ENCODE assay signal across 9 cellular contexts in genomic region chr1:174966000-174966572, GRCh38. TPM values are rescaled to one million over a fixed set of nuclear protein-coding genes. Genes with fewer than 3 reads are reported as not detected.
A peak's percentile ranks its signal among the peaks of the same experiment; 100 is the strongest.
DNase-seq lines count a peak whose midpoint lies in the region; ATAC-seq, FAIRE-seq and TF ChIP-seq lines count a peak whose summit lies in the region.
"Had no signal": no experiment of that assay in that cellular context is flagged by ENCODE, and none has a peak within 500 bp of the region (broad histone marks: within the 10 kb centered on the region; RNA-seq: fewer than 3 reads in every experiment).

No MANE protein-coding gene starts in this region.

- intact Hi-C loops in kidney (cut with DNase I) (no loop called here), sciatic nerve (cut with DNase I) (no loop called here)

- POLR2A ChIA-PET in activated CD4-positive, alpha-beta T cell treated with anti-CD3 and anti-CD28 coated beads, Interleukin-2, amount 10 ng/mL, durations not matched to agents 7 days and 5 days (lab: Charles Lee), result interaction anchor here (3.1 kb wide), 1 partner anchor 33 kb away, joined by 10 read pairs; the partner anchor contains the start of gene CACYBP

- H3K27ac Mint-ChIP-seq in activated CD4-positive, alpha-beta T cell treated with anti-CD3 and anti-CD28 coated beads, Interleukin-2, amount 10 ng/mL, durations not matched to agents 7 days and 5 days, result peak overlapping the region; percentile 97
- H3K27ac Mint-ChIP-seq in activated naive CD4-positive, alpha-beta T cell treated with anti-CD3 and anti-CD28 coated beads, Interleukin-2, amount 50 U/mL, for 72 hours, result peak overlapping the region; percentile 86 to 90

- no peak for ATAC-seq in activated naive CD4-positive, alpha-beta T cell treated with anti-CD3 and anti-CD28 coated beads, Interleukin-2, amount 50 U/mL, for 72 hours
- no peak for ATAC-seq in sciatic nerve

- no peak for TF ChIP-seq CTCF in kidney (IDR thresholded peaks at IDR 0.05; ENCODE audit: borderline replicate concordance, extremely low read depth, insufficient read depth)

- peaks cover 13 to 20% of the 10 kb centered on the region in 2 donors for H3K4me1 ChIP-seq in kidney (ENCODE audit: control insufficient read depth in 1 of 2, insufficient read depth in 1 of 2, low read depth in 1 of 2, low read length in 2 of 2)
- peaks cover 9 to 56% (median 50%) of the 10 kb centered on the region in 5 donors for H3K4me1 ChIP-seq in subcutaneous abdominal adipose tissue (ENCODE audit: control insufficient read depth in 5 of 5, insufficient read depth in 5 of 5, low read length in 5 of 5)

- peak overlapping the region; percentile 79 for H3K4me3 Mint-ChIP-seq in activated CD4-positive, alpha-beta T cell treated with anti-CD3 and anti-CD28 coated beads, Interleukin-2, amount 10 ng/mL, durations not matched to agents 7 days and 5 days

- peaks cover 71% of the 10 kb centered on the region for H3K4me1 Mint-ChIP-seq in activated CD4-positive, alpha-beta T cell treated with anti-CD3 and anti-CD28 coated beads, Interleukin-2, amount 10 ng/mL, durations not matched to agents 7 days and 5 days

- peak; percentile 15 for FAIRE-seq in kidney (lab: Jason Lieb, UNC)

- H3K9ac ChIP-seq in kidney (ENCODE audit: low read length in 2 of 2), result no peak overlapping the region
- H3K9ac ChIP-seq in subcutaneous abdominal adipose tissue (ENCODE audit: low read length in 5 of 5), result peak overlapping the region in 1 of 5 donors; percentile 59

- peak overlapping the region in 1 of 2 donors; percentile 70 for H3K27ac ChIP-seq in kidney (ENCODE audit: low read depth in 2 of 2, low read length in 2 of 2)
- peak overlapping the region; percentile 74 for H3K27ac ChIP-seq in subcutaneous abdominal adipose tissue (ENCODE audit: low read depth, low read length)

- H3K4me3 ChIP-seq in kidney (ENCODE audit: low read length in 2 of 2) (no peak overlapping the region), subcutaneous abdominal adipose tissue (ENCODE audit: low read depth in 1 of 5, low read length in 5 of 5) (peak overlapping the region; percentile 3 to 57 (median 48))

- H3K9me3 ChIP-seq in kidney (ENCODE audit: control insufficient read depth in 1 of 2, low read length in 2 of 2), result no peaks in the 10 kb centered on the region
- H3K9me3 ChIP-seq in subcutaneous abdominal adipose tissue (ENCODE audit: control insufficient read depth in 5 of 5, low read length in 5 of 5), result no peaks in the 10 kb centered on the region

- CTCF ChIA-PET in activated CD4-positive, alpha-beta T cell treated with anti-CD3 and anti-CD28 coated beads, Interleukin-2, amount 10 ng/mL, durations not matched to agents 7 days and 5 days (lab: Charles Lee), result interaction anchor here (0.6 to 2.0 kb wide), 3 partner anchors 10 to 1871 kb away, joined by 3 to 9 read pairs (median 4); no protein-coding TSS in a partner anchor

- DNase-seq in activated CD4-positive, alpha-beta T cell treated with anti-CD3 and anti-CD28 coated beads, Interleukin-2, amount 10 ng/mL, durations not matched to agents 7 days and 5 days, result no peak
- no peak for DNase-seq in activated CD4-positive, alpha-beta T cell treated with anti-CD3 and anti-CD28 coated beads for 4 hours
- DNase-seq in activated naive CD4-positive, alpha-beta T cell treated with anti-CD3 and anti-CD28 coated beads, Interleukin-2, amount 50 U/mL, for 72 hours (ENCODE audit: low spot score in 2 of 2), result no peak
- DNase-seq in kidney, result no peak
- no peak for DNase-seq in activated effector memory CD4-positive, alpha-beta T cell treated with anti-CD3 and anti-CD28 coated beads, Interleukin-2, amount 50 U/mL, for 16 hours
- no peak for DNase-seq in NCI-H2196 treated with DMSO at 0.1 percent for 48 hours (lab: John Stamatoyannopoulos, UW; ENCODE audit: unreplicated experiment)
- no peak for DNase-seq in sciatic nerve (ENCODE audit: low spot score)
- DNase-seq: NCI-H524 treated with DMSO at 0.1 percent for 48 hours had no signal

- no peaks in the 10 kb centered on the region for H3K9me3 Mint-ChIP-seq in activated CD4-positive, alpha-beta T cell treated with anti-CD3 and anti-CD28 coated beads, Interleukin-2, amount 10 ng/mL, durations not matched to agents 7 days and 5 days
- no peaks in the 10 kb centered on the region for H3K9me3 Mint-ChIP-seq in activated naive CD4-positive, alpha-beta T cell treated with anti-CD3 and anti-CD28 coated beads, Interleukin-2, amount 50 U/mL, for 72 hours

- H3K27me3 Mint-ChIP-seq in activated CD4-positive, alpha-beta T cell treated with anti-CD3 and anti-CD28 coated beads, Interleukin-2, amount 10 ng/mL, durations not matched to agents 7 days and 5 days, result no peaks in the 10 kb centered on the region

- H3K36me3 ChIP-seq in kidney (ENCODE audit: control insufficient read depth in 1 of 2, insufficient read depth in 2 of 2, low read length in 2 of 2) (peaks cover 0 to 2% of the 10 kb centered on the region in 2 donors), subcutaneous abdominal adipose tissue (ENCODE audit: control insufficient read depth in 5 of 5, insufficient read depth in 5 of 5, low read length in 5 of 5) (no peaks in the 10 kb centered on the region)

- peaks cover 14% of the 10 kb centered on the region for H3K36me3 Mint-ChIP-seq in activated CD4-positive, alpha-beta T cell treated with anti-CD3 and anti-CD28 coated beads, Interleukin-2, amount 10 ng/mL, durations not matched to agents 7 days and 5 days (ENCODE audit: low read depth)
- H3K36me3 Mint-ChIP-seq in activated naive CD4-positive, alpha-beta T cell treated with anti-CD3 and anti-CD28 coated beads, Interleukin-2, amount 50 U/mL, for 72 hours, result no peaks in the 10 kb centered on the region

- H3K27me3 ChIP-seq in subcutaneous abdominal adipose tissue (ENCODE audit: control insufficient read depth in 5 of 5, insufficient read depth in 4 of 5, low read length in 5 of 5), result no peaks in the 10 kb centered on the region

RNA-seq across cellular contexts. Expression of gene CACYBP, which starts 33.7 kb away (rescaled TPM):
- 100 to 1,000 TPM; 198 to 207 TPM for total RNA-seq in activated CD4-positive, alpha-beta T cell treated with anti-CD3 and anti-CD28 coated beads, Interleukin-2, amount 10 ng/mL, durations not matched to agents 7 days and 5 days
- 100 to 1,000 TPM; 345 to 354 TPM for total RNA-seq in activated naive CD4-positive, alpha-beta T cell treated with anti-CD3 and anti-CD28 coated beads, Interleukin-2, amount 50 U/mL, for 72 hours
- 49.7 TPM for total RNA-seq in kidney
- 97.4 TPM for polyA plus RNA-seq in kidney (ENCODE audit: insufficient read depth, low read depth, low replicate concordance)
- total RNA-seq in sciatic nerve, result 82.2 TPM

RNA-seq across cellular contexts. Expression of gene MRPS14, which starts 57.1 kb away (rescaled TPM):
- total RNA-seq in activated CD4-positive, alpha-beta T cell treated with anti-CD3 and anti-CD28 coated beads, Interleukin-2, amount 10 ng/mL, durations not matched to agents 7 days and 5 days, result 10 to 100 TPM; 34.5 to 34.6 TPM
- total RNA-seq in activated naive CD4-positive, alpha-beta T cell treated with anti-CD3 and anti-CD28 coated beads, Interleukin-2, amount 50 U/mL, for 72 hours, result 10 to 100 TPM; 42.6 to 45.7 TPM
- total RNA-seq in kidney (35.7 TPM), sciatic nerve (27.6 TPM)
- polyA plus RNA-seq in kidney (ENCODE audit: insufficient read depth, low read depth, low replicate concordance), result 48.0 TPM

Comparison
In these comparisons a context has a peak if more than half of its experiments do, and no peak if none do; other contexts are left out.
1. H3K4me3 ChIP-seq: peak in subcutaneous abdominal adipose tissue (5 of 5); none in kidney (0 of 2).